In the genomic region with DNA sequence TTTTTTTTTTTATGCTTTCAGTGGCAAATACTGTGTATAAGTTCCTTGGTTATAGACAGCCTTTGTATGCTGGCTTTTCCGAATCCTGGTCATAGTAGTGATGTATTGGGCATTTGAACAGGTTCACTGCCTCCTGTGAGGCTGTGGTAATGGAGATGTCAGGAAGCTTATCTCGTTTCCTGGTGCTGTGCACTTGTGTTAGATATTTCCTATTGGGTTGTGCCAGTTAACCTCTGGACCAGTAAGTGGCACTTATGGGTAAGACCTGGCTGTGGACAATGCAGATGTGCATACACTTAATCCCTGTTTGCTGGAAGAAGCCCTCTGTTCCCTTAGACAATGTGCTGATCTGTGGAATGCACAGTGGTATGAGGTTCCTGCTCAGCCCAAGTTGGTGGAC, we compare ENCODE assay signal across 27 cellular contexts.
"Had no signal": no experiment of that assay in that cellular context is flagged by ENCODE, and none has a peak within 500 bp of the region (broad histone marks: within the 10 kb centered on the region; RNA-seq: fewer than 3 reads in every experiment).

No MANE protein-coding gene starts in this region.

- H3K27me3 Mint-ChIP-seq: dendritic cell treated with granulocyte-macrophage colony-stimulating factor and Interleukin-4, amounts not matched to agents 40 ng/mL and 50 ng/mL, for 4 days; naive B cell; natural killer cell treated with Interleukin-12 subunit alpha and Interleukin-12 subunit beta and Interleukin-15 and Interleukin-18, amount 100 ng/mL, for 72 hours; stimulated activated memory B cell treated with anti-CD40 and anti-IgM and Interleukin-4, amounts not matched to agents 10 μg/mL and 1 μg/mL and 100 μg/mL, for 72 hours; stimulated activated naive CD8-positive, alpha-beta T cell treated with anti-CD3 and anti-CD28 coated beads, Interleukin-15, Interleukin-2, amounts not matched to agents 100 ng/mL and 50 ng/mL, for 24 hours had no signal

- H3K4me1 ChIP-seq: lower lobe of right lung, prostate gland, right atrium auricular region, sigmoid colon, spleen, transverse colon, upper lobe of right lung, uterus had no signal

- H3K4me3 Mint-ChIP-seq: dendritic cell treated with granulocyte-macrophage colony-stimulating factor and Interleukin-4, amounts not matched to agents 40 ng/mL and 50 ng/mL, for 4 days; immature natural killer cell; mesothelial cell of epicardium; naive B cell; natural killer cell treated with Interleukin-12 subunit alpha and Interleukin-12 subunit beta and Interleukin-15 and Interleukin-18, amount 100 ng/mL, for 72 hours; neural progenitor cell; stimulated activated memory B cell treated with anti-CD40 and anti-IgM and Interleukin-4, amounts not matched to agents 10 μg/mL and 1 μg/mL and 100 μg/mL, for 72 hours; stimulated activated naive CD8-positive, alpha-beta T cell treated with anti-CD3 and anti-CD28 coated beads, Interleukin-15, Interleukin-2, amounts not matched to agents 100 ng/mL and 50 ng/mL, for 24 hours had no signal

- H3K9me3 ChIP-seq: esophagus squamous epithelium, lower lobe of right lung, mucosa of descending colon, prostate gland, right atrium auricular region, sigmoid colon, suprapubic skin, transverse colon, upper lobe of right lung, uterus had no signal

- H3K36me3 ChIP-seq: esophagus squamous epithelium, lower lobe of right lung, neural progenitor cell, prostate gland, right atrium auricular region, sigmoid colon, spleen, suprapubic skin, transverse colon, upper lobe of right lung, uterus had no signal

- H3K27ac Mint-ChIP-seq: dendritic cell treated with granulocyte-macrophage colony-stimulating factor and Interleukin-4, amounts not matched to agents 40 ng/mL and 50 ng/mL, for 4 days; immature natural killer cell; mesothelial cell of epicardium; natural killer cell treated with Interleukin-12 subunit alpha and Interleukin-12 subunit beta and Interleukin-15 and Interleukin-18, amount 100 ng/mL, for 72 hours; neural progenitor cell; stimulated activated memory B cell treated with anti-CD40 and anti-IgM and Interleukin-4, amounts not matched to agents 10 μg/mL and 1 μg/mL and 100 μg/mL, for 72 hours; stimulated activated naive CD8-positive, alpha-beta T cell treated with anti-CD3 and anti-CD28 coated beads, Interleukin-15, Interleukin-2, amounts not matched to agents 100 ng/mL and 50 ng/mL, for 24 hours had no signal

- H3K27ac ChIP-seq: esophagus squamous epithelium, lower lobe of right lung, neural progenitor cell, prostate gland, right atrium auricular region, sigmoid colon, spleen, suprapubic skin, transverse colon, upper lobe of right lung, uterus had no signal

- H3K9ac ChIP-seq: neural progenitor cell had no signal

- DNase-seq: effector memory CD4-positive, alpha-beta T cell; erythroblast; esophagus squamous epithelium; foreskin melanocyte; hypothalamus; immature natural killer cell; islet precursor cell; left ventricle myocardium superior; lower lobe of right lung; mesenchymal stem cell; mucosa of descending colon; naive B cell; sigmoid colon; stimulated activated CD4-positive, alpha-beta T cell treated with anti-CD3 and anti-CD28 coated beads, Interleukin-4, amount 100 ng/mL, for 4 hours; transverse colon; upper lobe of right lung; uterus had no signal

- H3K36me3 Mint-ChIP-seq: immature natural killer cell; naive B cell; natural killer cell treated with Interleukin-12 subunit alpha and Interleukin-12 subunit beta and Interleukin-15 and Interleukin-18, amount 100 ng/mL, for 72 hours; neural progenitor cell; stimulated activated memory B cell treated with anti-CD40 and anti-IgM and Interleukin-4, amounts not matched to agents 10 μg/mL and 1 μg/mL and 100 μg/mL, for 72 hours had no signal

- H3K9me3 Mint-ChIP-seq: dendritic cell treated with granulocyte-macrophage colony-stimulating factor and Interleukin-4, amounts not matched to agents 40 ng/mL and 50 ng/mL, for 4 days; natural killer cell treated with Interleukin-12 subunit alpha and Interleukin-12 subunit beta and Interleukin-15 and Interleukin-18, amount 100 ng/mL, for 72 hours; stimulated activated memory B cell treated with anti-CD40 and anti-IgM and Interleukin-4, amounts not matched to agents 10 μg/mL and 1 μg/mL and 100 μg/mL, for 72 hours had no signal

- H3K4me1 Mint-ChIP-seq: immature natural killer cell; mesothelial cell of epicardium; naive B cell; stimulated activated memory B cell treated with anti-CD40 and anti-IgM and Interleukin-4, amounts not matched to agents 10 μg/mL and 1 μg/mL and 100 μg/mL, for 72 hours had no signal

- H3K4me3 ChIP-seq: esophagus squamous epithelium, lower lobe of right lung, mucosa of descending colon, neural progenitor cell, prostate gland, right atrium auricular region, sigmoid colon, spleen, suprapubic skin, transverse colon, upper lobe of right lung, uterus had no signal

- H2AFZ ChIP-seq: neural progenitor cell had no signal

- H3K27me3 ChIP-seq: esophagus squamous epithelium, neural progenitor cell, right atrium auricular region, sigmoid colon, spleen, suprapubic skin, transverse colon, upper lobe of right lung, uterus had no signal

- H3K4me2 ChIP-seq: neural progenitor cell had no signal

- ATAC-seq: left ventricle myocardium superior; mucosa of descending colon; natural killer cell treated with Interleukin-12 subunit alpha and Interleukin-12 subunit beta and Interleukin-15 and Interleukin-18, amount 100 ng/mL, for 72 hours; stimulated activated memory B cell treated with anti-CD40 and anti-IgM and Interleukin-4, amounts not matched to agents 10 μg/mL and 1 μg/mL and 100 μg/mL, for 72 hours had no signal
